ENCODE assay signal across 28 cellular contexts in genomic region chr6:135067891-135068290, GRCh38.
"Had no signal": no experiment of that assay in that cellular context is flagged by ENCODE, and none has a peak within 500 bp of the region (broad histone marks: within the 10 kb centered on the region; RNA-seq: fewer than 3 reads in every experiment).

No MANE protein-coding gene starts in this region.

- H3K9me3 ChIP-seq: ascending aorta had no signal

- DNase-seq: activated CD4-positive, alpha-beta memory T cell treated with anti-CD3 and anti-CD28 coated beads, Interleukin-2, amount 10 ng/mL, durations not matched to agents 7 days and 5 days; activated CD4-positive, alpha-beta T cell treated with anti-CD3 and anti-CD28 coated beads for 1 hour; activated CD4-positive, alpha-beta T cell treated with anti-CD3 and anti-CD28 coated beads for 36 hours; activated CD4-positive, alpha-beta T cell treated with anti-CD3 and anti-CD28 coated beads for 48 hours; activated CD4-positive, alpha-beta T cell treated with anti-CD3 and anti-CD28 coated beads, Interleukin-2, amount 10 ng/mL, durations not matched to agents 7 days and 5 days; activated CD4-positive, alpha-beta T cell treated with anti-CD3 and anti-CD28 coated beads, Interleukin-2, amount 50 U/mL, for 48 hours; activated CD4-positive, CD25-positive, alpha-beta regulatory T cell; activated CD8-positive, alpha-beta memory T cell treated with anti-CD3 and anti-CD28 coated beads for 24 hours; activated CD8-positive, alpha-beta memory T cell treated with anti-CD3 and anti-CD28 coated beads, Interleukin-2, amount 10 ng/mL, durations not matched to agents 7 days and 5 days; activated CD8-positive, alpha-beta memory T cell treated with anti-CD3 and anti-CD28 coated beads, Interleukin-2, amount 50 U/mL, for 48 hours; activated CD8-positive, alpha-beta T cell treated with anti-CD3 and anti-CD28 coated beads, Interleukin-2, amount 10 ng/mL, durations not matched to agents 7 days and 5 days; activated effector memory CD4-positive, alpha-beta T cell treated with Interleukin-2 at 50 U/mL for 16 hours; activated gamma-delta T cell; activated naive CD4-positive, alpha-beta T cell treated with anti-CD3 and anti-CD28 coated beads, Interleukin-2, amount 10 ng/mL, durations not matched to agents 7 days and 5 days; activated naive CD4-positive, alpha-beta T cell treated with Interleukin-2 at 50 U/mL for 16 hours; activated naive CD8-positive, alpha-beta T cell treated with anti-CD3 and anti-CD28 coated beads, Interleukin-2, amount 10 ng/mL, durations not matched to agents 7 days and 5 days; activated naive CD8-positive, alpha-beta T cell treated with anti-CD3 and anti-CD28 coated beads, Interleukin-2, amount 50 U/mL, for 24 hours; activated T-cell treated with anti-CD3 and anti-CD28 coated beads, Interleukin-2, amount 50 U/mL, for 24 hours; activated T-cell treated with anti-CD3 and anti-CD28 coated beads, Interleukin-2, amount 50 U/mL, for 48 hours; amygdala; anterior cingulate cortex; caudate nucleus; cerebellar nuclear complex; T-helper 2 cell; T-helper 9 cell; WERI-Rb-1 had no signal

- H3K4me3 ChIP-seq: ascending aorta, cardiac muscle cell had no signal

- H3K36me3 ChIP-seq: ascending aorta, cardiac muscle cell, WERI-Rb-1 had no signal

- H3K27me3 ChIP-seq: ascending aorta, cardiac muscle cell had no signal
